8 cellular contexts compared by ENCODE assay signal in the genomic region with DNA sequence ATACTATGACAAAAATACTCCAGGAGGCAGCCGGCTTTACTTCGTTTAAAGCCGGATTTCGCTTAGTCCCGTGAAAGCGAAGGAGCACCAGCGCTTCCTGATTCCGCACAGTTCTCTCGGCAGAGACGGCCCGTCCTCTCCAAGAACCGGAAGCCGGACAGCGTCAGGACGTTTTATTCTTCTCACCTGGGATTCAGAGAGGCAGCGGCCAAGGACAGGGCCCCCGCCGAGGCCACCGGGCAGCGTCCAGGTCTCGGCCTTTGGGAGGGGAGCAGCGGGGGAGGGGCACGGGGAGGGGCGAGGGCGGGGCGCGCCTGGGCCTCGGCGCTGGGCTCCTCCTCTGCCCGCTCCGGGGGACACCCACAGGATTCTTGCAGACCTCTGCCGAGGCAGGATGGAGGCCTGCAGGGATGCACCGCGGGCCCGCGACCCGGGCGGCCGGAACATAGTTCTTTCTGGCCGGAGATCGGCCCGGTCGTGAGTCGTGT. TPM values are rescaled to one million over a fixed set of nuclear protein-coding genes. Genes with fewer than 3 reads are reported as not detected.
DNase-seq lines count a peak whose midpoint lies in the region; ATAC-seq, FAIRE-seq and TF ChIP-seq lines count a peak whose summit lies in the region.

No MANE protein-coding gene starts in this region.

- DNase-seq in T-helper 17 cell, result peak; percentile 43 to 60 (median 59)
- no peak for DNase-seq in GM12878 (ENCODE audit: low read depth, low spot score)
- DNase-seq in hypothalamus (lab: John Stamatoyannopoulos, UW), result peak in 29 of 51 donors; percentile 6 to 61 (median 31)
- no peak for DNase-seq in gastrocnemius medialis
- no peak for DNase-seq in SHP77 (lab: John Stamatoyannopoulos, UW)
- DNase-seq in SKM-1 treated with dmso at 0.1 percent for 144 hours (lab: John Stamatoyannopoulos, UW; ENCODE audit: unreplicated experiment), result no peak

- H3K4me1 ChIP-seq in GM12878 (ENCODE audit: control insufficient read depth, insufficient read depth, low read length) (peaks cover 8% of the 10 kb centered on the region), gastrocnemius medialis (peaks cover 42 to 46% of the 10 kb centered on the region in 2 donors)

- no peak overlapping the region; the same call in 1 of the 2 replicates for H2AFZ ChIP-seq in GM12878 (ENCODE audit: control insufficient read depth, low read depth, low read length)

- TF ChIP-seq POLR2A in GM12878 (IDR thresholded peaks at IDR 0.05; ENCODE audit: low read depth, low read length) (peak; percentile 51), gastrocnemius medialis (IDR thresholded peaks at IDR 0.05) (peak in 1 of 2 donors; percentile 9)

- no peak for FAIRE-seq in GM12878 (lab: Jason Lieb, UNC)

- peaks cover 43% of the 10 kb centered on the region for H3K4me1 Mint-ChIP-seq in T-helper 17 cell

- peak overlapping the region; percentile 76 for H3K9ac ChIP-seq in GM12878 (ENCODE audit: control insufficient read depth, insufficient read depth, low read length)

- peak overlapping the region; percentile 93 for H3K27ac Mint-ChIP-seq in T-helper 17 cell

- ATAC-seq in T-helper 17 cell, result peak; percentile 46
- ATAC-seq in GM12878, result peak; percentile 64
- no peak for ATAC-seq in gastrocnemius medialis
- no peak for ATAC-seq in HG02870 (IDR thresholded peaks at IDR 0.05; ENCODE audit: unreplicated experiment)

- TF ChIP-seq EP300 in GM12878 (IDR thresholded peaks at IDR 0.05; ENCODE audit: borderline replicate concordance in 1 of 2, control insufficient read depth in 1 of 2, low read depth in 2 of 2, low read length in 2 of 2), result no peak

- H3K4me3 Mint-ChIP-seq in T-helper 17 cell, result peak overlapping the region; percentile 96

- TF ChIP-seq CTCF in GM12875 (IDR thresholded peaks at IDR 0.05; ENCODE audit: borderline replicate concordance, insufficient read depth, low read depth, low read length) (no peak), GM12878 (IDR thresholded peaks at IDR 0.05 in 2 of 3, conservative IDR thresholded peaks at IDR 0.05 in 1 of 3; ENCODE audit: control insufficient read depth in 2 of 3, extremely low read depth in 1 of 3, insufficient read depth in 1 of 3, low read depth in 3 of 3, low read length in 3 of 3) (no peak), gastrocnemius medialis (IDR thresholded peaks at IDR 0.05 in 4 of 5, conservative IDR thresholded peaks at IDR 0.05 in 1 of 5) (no peak)

- in situ Hi-C loops in GM12878 (cut with MboI), result no loop called here
- in situ Hi-C loops in gastrocnemius medialis (cut with MboI; ENCODE audit: low sequenced_read_pairs in 4 of 4), result no loop called here

- POLR2A ChIA-PET in GM12878 (lab: Charles Lee), result interaction anchor here (2.5 to 5.4 kb wide), 2 partner anchors 8 to 25 kb away, joined by 16 to 59 read pairs; partner anchors contain the start of gene GID8

- H3K36me3 ChIP-seq in GM12878 (ENCODE audit: control insufficient read depth in 2 of 2, insufficient read depth in 2 of 2, low read length in 1 of 2) (no peaks in the 10 kb centered on the region; a peak in 2 of 4 replicates), gastrocnemius medialis (no peaks in the 10 kb centered on the region)

- intact Hi-C loops in GM12878 (cut with micrococcal nuclease; ENCODE audit: unreplicated experiment), result no loop called here
- intact Hi-C loops in gastrocnemius medialis (cut with DNase I; ENCODE audit: low total_unique reads), result loop anchor here (5.0 kb wide), 1 partner anchor 137 kb away; no protein-coding TSS in a partner anchor

- CTCF ChIA-PET in GM12878 (lab: Yijun Ruan, JAX), result no interaction called here

- H3K27ac ChIP-seq in GM12878 (ENCODE audit: control insufficient read depth, insufficient read depth), result peak overlapping the region; percentile 59
- peak overlapping the region; percentile 64 to 73 (median 71) for H3K27ac ChIP-seq in gastrocnemius medialis

- H3K4me3 ChIP-seq in GM12875 (ENCODE audit: low read depth, low read length) (peak overlapping the region; percentile 42), GM12878 (peak overlapping the region; percentile 73), gastrocnemius medialis (peak overlapping the region; percentile 26 to 53 (median 42))

- no peak for TF ChIP-seq RAD21 in GM12878 (IDR thresholded peaks at IDR 0.05; ENCODE audit: insufficient read depth, low read depth, low read length)

- H4K20me1 ChIP-seq in GM12878 (ENCODE audit: control insufficient read depth, insufficient read depth), result 0 out of 2 replicates have a peak, but pooled peaks cover 8% of the 10 kb centered on the region

- H3K27me3 ChIP-seq in GM12878 (replicated peaks in 1 of 2; ENCODE audit: control insufficient read depth in 2 of 2, insufficient read depth in 2 of 2, low read length in 1 of 2) (no peaks in the 10 kb centered on the region), gastrocnemius medialis (no peaks in the 10 kb centered on the region)

- H3K9me3 ChIP-seq in T-helper 17 cell (ENCODE audit: control insufficient read depth, low read length, poor library complexity, severe bottlenecking), result no peaks in the 10 kb centered on the region
- no peaks in the 10 kb centered on the region for H3K9me3 ChIP-seq in GM12878 (replicated peaks; ENCODE audit: control insufficient read depth, insufficient read depth, low read length)
- no peaks in the 10 kb centered on the region for H3K9me3 ChIP-seq in gastrocnemius medialis

- H3K36me3 Mint-ChIP-seq in T-helper 17 cell (ENCODE audit: low read depth), result no peaks in the 10 kb centered on the region

- RAD21 ChIA-PET in GM12878 (lab: Charles Lee; ENCODE audit: unreplicated experiment), result no interaction called here

- no peaks in the 10 kb centered on the region for H3K27me3 Mint-ChIP-seq in T-helper 17 cell

- SMC1A ChIA-PET in GM12878 (lab: Charles Lee; ENCODE audit: uncharacterized antibody, unreplicated experiment), result interaction anchor here (1.2 kb wide), 1 partner anchor 82 kb away, joined by 3 read pairs; no protein-coding TSS in a partner anchor

- H3K4me2 ChIP-seq in GM12878 (ENCODE audit: control insufficient read depth, insufficient read depth), result peak overlapping the region; percentile 68

- H3K79me2 ChIP-seq in GM12878 (ENCODE audit: control insufficient read depth, insufficient read depth, low read length), result peaks cover 97% of the 10 kb centered on the region

- no TSS peak for BruUV-seq in GM12878 (replicated peaks; lab: Mats Ljungman, UMichigan)

- under 1% methylated on average over 29 of the region's 44 CpGs for WGBS in GM12878 (ENCODE audit: insufficient coverage, insufficient replicate concordance, low lambda C conversion rate, missing lambda C conversion rate)

RNA-seq across cellular contexts. Expression of gene DIDO1, which starts 2.8 kb away (rescaled TPM):
- total RNA-seq in T-helper 17 cell (10 to 100 TPM; 58.3 to 65.7 TPM), GM12878 (2014; rRNA removed) (40.9 and 41.5 TPM in 2 replicates), GM12878 (2014; rRNA removed; fragmentation: Illumina TruSeq; extraction: Trizol) (33.8 and 36.0 TPM in 2 replicates), GM12878 (2021) (52.1 and 56.4 TPM in 2 replicates), gastrocnemius medialis (10 to 100 TPM; 24.2 to 39.3 (median 28.7) TPM)
- total RNA-seq in GM12878 (2013; cell fraction: nucleolus; rRNA removed), result 158 and 180 TPM in 2 replicates
- 21.4 TPM for polyA plus RNA-seq in GM12878 (2011; ENCODE audit: low read depth)
- polyA plus RNA-seq in GM12878 (2011; rRNA removed) (40.4 and 47.4 TPM in 2 replicates), GM12878 (2014; fragmentation: Illumina TruSeq; extraction: Trizol) (39.4 and 44.2 TPM in 2 replicates), GM12878 (2014; fragmentation: Nextera tagmentation; extraction: Ambion mirVana) (1 to 10 TPM; 5.5 to 7.8 TPM), GM12878 (2014; rRNA removed) (40.6 and 40.8 TPM in 2 replicates), GM12878 (2016; fragmentation: Nextera tagmentation; extraction: Ambion mirVana) (10 to 100 TPM; 24.7 to 28.5 TPM)
- 43.3 and 47.3 TPM in 2 replicates for polyA plus RNA-seq in GM12878 (2011; cell fraction: cytosol; rRNA removed)
- 185 and 192 TPM in 2 replicates for polyA plus RNA-seq in GM12878 (2011; cell fraction: nucleus; rRNA removed)
- polyA plus RNA-seq in GM12878 (2012), result 32.5 and 32.6 TPM in 2 replicates
- polyA minus RNA-seq in GM12878 (2011; rRNA and poly(A)+ RNA removed), result 38.1 and 42.9 TPM in 2 replicates
- polyA minus RNA-seq in GM12878 (2011; cell fraction: cytosol; rRNA and poly(A)+ RNA removed), result 12.7 and 13.5 TPM in 2 replicates
- polyA minus RNA-seq in GM12878 (2011; cell fraction: nucleus; rRNA and poly(A)+ RNA removed), result 38.0 and 59.5 TPM in 2 replicates

RNA-seq across cellular contexts. Expression of gene GID8, which starts 8.9 kb away (rescaled TPM):
- 10 to 100 TPM; 33.4 to 39.9 TPM for total RNA-seq in T-helper 17 cell
- total RNA-seq in GM12878 (2013; cell fraction: nucleolus; rRNA removed), result 16.8 and 17.6 TPM in 2 replicates
- total RNA-seq in GM12878 (2014; rRNA removed), result 21.7 and 25.2 TPM in 2 replicates
- total RNA-seq in GM12878 (2014; rRNA removed; fragmentation: Illumina TruSeq; extraction: Trizol), result 21.7 and 22.7 TPM in 2 replicates
- total RNA-seq in GM12878 (2021), result 33.1 and 33.8 TPM in 2 replicates
- polyA plus RNA-seq in GM12878 (2011; ENCODE audit: low read depth), result 19.1 TPM
- 28.2 and 30.6 TPM in 2 replicates for polyA plus RNA-seq in GM12878 (2011; rRNA removed)
- polyA plus RNA-seq in GM12878 (2011; cell fraction: cytosol; rRNA removed), result 29.1 and 34.1 TPM in 2 replicates
- 19.5 and 22.0 TPM in 2 replicates for polyA plus RNA-seq in GM12878 (2011; cell fraction: nucleus; rRNA removed)
- polyA plus RNA-seq in GM12878 (2012), result 21.7 and 23.3 TPM in 2 replicates
- 17.6 and 22.8 TPM in 2 replicates for polyA plus RNA-seq in GM12878 (2014; fragmentation: Illumina TruSeq; extraction: Trizol)
- 10 to 100 TPM; 12.0 to 13.2 TPM for polyA plus RNA-seq in GM12878 (2014; fragmentation: Nextera tagmentation; extraction: Ambion mirVana)
- 27.9 and 29.8 TPM in 2 replicates for polyA plus RNA-seq in GM12878 (2014; rRNA removed)
- 10 to 100 TPM; 16.5 to 20.1 TPM for polyA plus RNA-seq in GM12878 (2016; fragmentation: Nextera tagmentation; extraction: Ambion mirVana)
- 26.9 and 30.9 TPM in 2 replicates for polyA minus RNA-seq in GM12878 (2011; rRNA and poly(A)+ RNA removed)
- polyA minus RNA-seq in GM12878 (2011; cell fraction: cytosol; rRNA and poly(A)+ RNA removed), result 11.3 and 11.9 TPM in 2 replicates
- 7.1 and 9.1 TPM in 2 replicates for polyA minus RNA-seq in GM12878 (2011; cell fraction: nucleus; rRNA and poly(A)+ RNA removed)
- 10 to 100 TPM; 12.8 to 16.2 (median 13.5) TPM for total RNA-seq in gastrocnemius medialis

RNA-seq across cellular contexts. Expression of gene SLC17A9, which starts 23.4 kb away (rescaled TPM):
- 1 to 10 TPM in 1 of 2 donors, under 1 TPM in 1; 0.89 to 2.4 TPM for total RNA-seq in T-helper 17 cell
- 130 and 134 TPM in 2 replicates for total RNA-seq in GM12878 (2013; cell fraction: nucleolus; rRNA removed)
- total RNA-seq in GM12878 (2014; rRNA removed), result 27.8 and 35.8 TPM in 2 replicates
- total RNA-seq in GM12878 (2014; rRNA removed; fragmentation: Illumina TruSeq; extraction: Trizol), result 15.7 and 17.5 TPM in 2 replicates
- 60.2 and 74.1 TPM in 2 replicates for total RNA-seq in GM12878 (2021)
- polyA plus RNA-seq in GM12878 (2011; ENCODE audit: low read depth), result 18.7 TPM
- polyA plus RNA-seq in GM12878 (2011; rRNA removed), result 13.0 and 22.9 TPM in 2 replicates
- 33.9 and 65.4 TPM in 2 replicates for polyA plus RNA-seq in GM12878 (2011; cell fraction: cytosol; rRNA removed)
- 742 and 791 TPM in 2 replicates for polyA plus RNA-seq in GM12878 (2011; cell fraction: nucleus; rRNA removed)
- 52.1 and 66.9 TPM in 2 replicates for polyA plus RNA-seq in GM12878 (2012)
- 5.8 and 19.2 TPM in 2 replicates for polyA plus RNA-seq in GM12878 (2014; fragmentation: Illumina TruSeq; extraction: Trizol)
- 1 to 10 TPM in 1 of 2 experiments, under 1 TPM in 1; 0.72 to 3.9 TPM for polyA plus RNA-seq in GM12878 (2014; fragmentation: Nextera tagmentation; extraction: Ambion mirVana)
- polyA plus RNA-seq in GM12878 (2014; rRNA removed), result 67.1 and 83.6 TPM in 2 replicates
- 10 to 100 TPM; 57.9 to 67.0 TPM for polyA plus RNA-seq in GM12878 (2016; fragmentation: Nextera tagmentation; extraction: Ambion mirVana)
- 6.9 and 18.1 TPM in 2 replicates for polyA minus RNA-seq in GM12878 (2011; rRNA and poly(A)+ RNA removed)
- 9.0 and 11.0 TPM in 2 replicates for polyA minus RNA-seq in GM12878 (2011; cell fraction: cytosol; rRNA and poly(A)+ RNA removed)
- polyA minus RNA-seq in GM12878 (2011; cell fraction: nucleus; rRNA and poly(A)+ RNA removed), result 49.8 and 62.0 TPM in 2 replicates
- 1 to 10 TPM in 3 of 4 donors, under 1 TPM in 1; 0.55 to 2.4 (median 1.2) TPM for total RNA-seq in gastrocnemius medialis

Comparison
In these comparisons a context has a peak if more than half of its experiments do, and no peak if none do; other contexts are left out.
1. ATAC-seq: peak in T-helper 17 cell (single experiment) and GM12878 (single experiment); none in gastrocnemius medialis (0 of 2) and HG02870 (single experiment).
2. DNase-seq: peak in T-helper 17 cell (3 of 3) and hypothalamus (29 of 51); none in GM12878 (single experiment), gastrocnemius medialis (0 of 2), SHP77 (0 of 2) and SKM-1 treated with dmso at 0.1 percent for 144 hours (single experiment).
3. RNA of gene SLC17A9, which starts 23.4 kb away (total RNA-seq): 15.7 to 134 TPM in GM12878; 0.89 to 2.4 TPM in T-helper 17 cell and 0.55 to 2.4 TPM in gastrocnemius medialis; every median in the first group is over 4 times any median in the second.
4. Peak in every context shown above with its lines, with median percentiles within 50 percentile points of each other: H3K4me3 ChIP-seq.